Comparison of ENCODE assay signal across 12 cellular contexts in the genomic region with DNA sequence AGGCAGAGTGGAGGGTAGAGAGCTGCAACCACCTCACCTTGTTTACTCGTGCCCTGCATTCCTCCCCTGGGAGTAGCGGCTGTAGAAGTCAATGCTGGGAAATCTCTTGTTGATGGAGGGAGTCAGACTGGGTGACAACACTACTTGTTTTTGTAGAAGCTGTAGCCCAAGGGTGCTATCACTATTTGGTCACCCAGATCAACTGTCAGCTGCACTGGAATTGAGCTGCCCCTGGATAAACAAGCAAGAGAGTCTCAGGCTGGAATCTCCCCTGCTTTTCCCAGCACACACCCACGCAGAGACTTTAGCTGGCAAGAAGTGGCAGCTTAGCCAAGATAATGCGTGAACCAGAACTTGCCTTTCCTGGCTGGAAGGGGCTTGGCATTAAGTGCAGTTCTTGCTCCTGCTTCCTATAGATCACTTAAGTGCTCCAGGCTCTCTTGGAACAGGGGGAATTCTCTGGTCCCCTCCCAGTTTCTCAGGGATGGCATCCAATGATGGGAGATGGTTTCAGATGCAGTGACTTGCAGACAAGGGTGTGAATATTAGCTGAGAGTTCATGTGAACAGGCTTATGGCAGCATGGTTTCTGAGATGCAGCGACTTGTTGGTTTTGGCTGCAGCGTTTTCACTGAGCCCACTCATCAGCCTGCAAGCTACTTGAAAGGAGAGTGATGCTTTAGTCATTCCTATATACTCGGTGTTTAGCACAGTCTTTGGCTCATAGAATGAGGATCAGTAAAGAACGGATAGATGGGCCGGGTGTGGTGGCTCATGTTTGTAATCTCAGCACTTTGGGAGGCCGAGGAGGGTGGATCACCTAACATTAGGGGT. TPM values are rescaled to one million over a fixed set of nuclear protein-coding genes. Genes with fewer than 3 reads are reported as not detected.
A peak's percentile ranks its signal among the peaks of the same experiment; 100 is the strongest.
DNase-seq lines count a peak whose midpoint lies in the region; ATAC-seq and TF ChIP-seq lines count a peak whose summit lies in the region.
"Had no signal": no experiment of that assay in that cellular context is flagged by ENCODE, and none has a peak within 500 bp of the region (broad histone marks: within the 10 kb centered on the region; RNA-seq: fewer than 3 reads in every experiment).

No MANE protein-coding gene starts in this region.

- H3K27me3 ChIP-seq in left ventricle myocardium inferior (ENCODE audit: low read depth) (no peaks in the 10 kb centered on the region), dorsolateral prefrontal cortex (no peaks in the 10 kb centered on the region), aorta (ENCODE audit: control insufficient read depth in 1 of 2, insufficient read depth in 2 of 2, low read length in 1 of 2) (no peaks in the 10 kb centered on the region)
- H3K27me3 ChIP-seq: BLaER1 had no signal

- DNase-seq in left ventricle myocardium inferior (no peak), cardiac septum (ENCODE audit: low spot score) (no peak), dorsolateral prefrontal cortex (peak in 2 of 10 donors; percentile 23 to 38), myocyte (ENCODE audit: low read depth) (peak; percentile 34), aorta (peak in 1 of 2 donors; percentile 57)
- DNase-seq in stimulated activated CD4-positive, alpha-beta T cell treated with anti-CD3 and anti-CD28 coated beads, Interleukin-4, amount 100 ng/mL, for 4 hours, result no peak
- DNase-seq: effector memory CD4-positive, alpha-beta T cell; H9; NCI-H187 had no signal

- intact Hi-C loops in left ventricle myocardium inferior (cut with micrococcal nuclease), result no loop called here
- intact Hi-C loops in cardiac septum (cut with DNase I), result loop anchor here (2.0 kb wide), 1 partner anchor 15 kb away; no protein-coding TSS in a partner anchor
- intact Hi-C loops in dorsolateral prefrontal cortex (cut with DNase I), result no loop called here
- intact Hi-C loops in aorta (cut with DNase I), result no loop called here

- peak overlapping the region; percentile 2 for H3K4me3 ChIP-seq in left ventricle myocardium inferior
- H3K4me3 ChIP-seq in dorsolateral prefrontal cortex, result no peak overlapping the region
- no peak overlapping the region for H3K4me3 ChIP-seq in aorta (ENCODE audit: low read length in 2 of 2)
- H3K4me3 ChIP-seq: BLaER1 had no signal

- H3K36me3 ChIP-seq in left ventricle myocardium inferior (peaks cover 3% of the 10 kb centered on the region), aorta (ENCODE audit: control insufficient read depth in 1 of 2, insufficient read depth in 2 of 2, low read length in 1 of 2) (no peaks in the 10 kb centered on the region)

- 16 to 20% methylated on average over 10 of the region's 10 CpGs for WGBS in aorta, 2 donors

- ATAC-seq in aorta (ENCODE audit: low FRiP score) (no peak), GM21723 (IDR thresholded peaks at IDR 0.05; ENCODE audit: unreplicated experiment) (no peak), HG03378 (IDR thresholded peaks at IDR 0.05; ENCODE audit: unreplicated experiment) (no peak)

- H3K27ac ChIP-seq in left ventricle myocardium inferior (replicated peaks), result peak overlapping the region; percentile 76
- peak overlapping the region in 38 of 59 donors; percentile 5 to 77 (median 46) for H3K27ac ChIP-seq in dorsolateral prefrontal cortex
- peak overlapping the region; percentile 29 to 75 for H3K27ac ChIP-seq in aorta (ENCODE audit: low read depth in 1 of 2, low read length in 2 of 2)
- H3K27ac ChIP-seq: BLaER1 had no signal

- TF ChIP-seq CTCF in left ventricle myocardium inferior (IDR thresholded peaks at IDR 0.05; ENCODE audit: borderline replicate concordance), result no peak
- no peak for TF ChIP-seq CTCF in dorsolateral prefrontal cortex (IDR thresholded peaks at IDR 0.05 in 54 of 56, conservative IDR thresholded peaks at IDR 0.05 in 2 of 56; ENCODE audit: low read depth in 1 of 56, partially characterized antibody in 56 of 56)

- H3K4me1 ChIP-seq in left ventricle myocardium inferior (peaks cover 97% of the 10 kb centered on the region), aorta (ENCODE audit: control insufficient read depth in 1 of 2, insufficient read depth in 2 of 2, low read length in 2 of 2) (peaks cover 11 to 16% of the 10 kb centered on the region in 2 donors)

- H3K9me3 ChIP-seq in left ventricle myocardium inferior (replicated peaks), result no peaks in the 10 kb centered on the region
- H3K9me3 ChIP-seq in aorta (ENCODE audit: control insufficient read depth, low read length), result no peaks in the 10 kb centered on the region
- H3K9me3 ChIP-seq: BLaER1 had no signal

RNA-seq across cellular contexts. Expression of gene ATP2B4, which starts 16.8 kb away (rescaled TPM):
- 97.7 TPM for total RNA-seq in left ventricle myocardium inferior
- 227 TPM for total RNA-seq in cardiac septum
- total RNA-seq in dorsolateral prefrontal cortex, result 100 to 1,000 TPM in 118 of 120 experiments, 10 to 100 TPM in 2; 87.0 to 184 (median 142) TPM
- 13.9 and 17.5 TPM in 2 replicates for total RNA-seq in myocyte
- polyA plus RNA-seq in myocyte (2012), result 24.5 TPM
- total RNA-seq in aorta, result 100 to 1,000 TPM; 154 to 169 TPM
- polyA plus RNA-seq in aorta, result 10 to 100 TPM; 15.2 to 67.8 TPM
